In the genomic region with DNA sequence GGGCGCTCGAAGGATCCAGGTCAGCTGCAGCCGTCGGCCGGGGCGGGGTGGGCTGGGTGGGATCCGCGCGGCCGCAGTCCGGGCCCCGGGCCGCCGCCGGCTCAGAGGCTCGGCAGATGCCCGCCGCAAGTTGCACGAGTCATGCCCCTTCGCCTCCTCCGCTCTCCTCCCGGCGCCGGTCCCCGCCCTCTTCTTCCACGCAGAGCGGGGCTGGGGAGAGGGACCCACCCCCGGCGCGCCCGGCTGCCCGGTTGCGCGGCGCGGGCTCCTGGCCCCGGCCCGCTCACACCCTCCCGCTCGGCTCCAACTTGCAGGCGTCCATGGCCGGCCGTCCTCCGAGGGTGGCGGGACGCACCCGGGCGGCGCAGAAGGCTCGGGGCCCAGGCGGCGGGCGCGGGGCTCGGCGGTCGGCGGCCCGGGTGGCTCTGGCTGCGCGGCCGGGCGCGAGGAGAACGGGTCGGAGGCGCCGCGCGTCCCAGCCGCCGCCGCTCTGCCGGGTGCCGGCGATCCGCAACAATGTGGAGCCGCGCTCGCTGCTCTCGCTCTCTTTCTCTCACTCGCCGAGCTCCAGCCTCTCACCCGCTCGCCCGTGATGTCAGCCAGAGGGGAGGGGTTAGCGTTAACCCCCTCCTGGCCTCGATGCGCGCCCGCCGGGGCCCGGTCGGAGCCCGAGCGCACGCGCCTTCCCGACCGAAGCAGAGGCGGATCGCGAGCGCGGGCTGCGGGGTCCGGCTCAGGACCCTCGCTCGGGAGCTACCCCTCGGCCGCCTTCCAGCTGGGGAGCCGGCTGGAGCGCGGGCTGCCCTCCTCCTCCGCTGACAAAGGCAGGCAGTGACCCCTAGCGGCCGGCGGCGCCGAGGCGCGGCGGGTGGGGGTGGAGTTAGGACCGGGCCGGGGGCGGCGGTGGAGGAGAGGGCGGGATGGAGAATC, we compare ENCODE assay signal across 1 cellular context.
TF ChIP-seq lines count a peak whose summit lies in the region.

A gene with protein sequence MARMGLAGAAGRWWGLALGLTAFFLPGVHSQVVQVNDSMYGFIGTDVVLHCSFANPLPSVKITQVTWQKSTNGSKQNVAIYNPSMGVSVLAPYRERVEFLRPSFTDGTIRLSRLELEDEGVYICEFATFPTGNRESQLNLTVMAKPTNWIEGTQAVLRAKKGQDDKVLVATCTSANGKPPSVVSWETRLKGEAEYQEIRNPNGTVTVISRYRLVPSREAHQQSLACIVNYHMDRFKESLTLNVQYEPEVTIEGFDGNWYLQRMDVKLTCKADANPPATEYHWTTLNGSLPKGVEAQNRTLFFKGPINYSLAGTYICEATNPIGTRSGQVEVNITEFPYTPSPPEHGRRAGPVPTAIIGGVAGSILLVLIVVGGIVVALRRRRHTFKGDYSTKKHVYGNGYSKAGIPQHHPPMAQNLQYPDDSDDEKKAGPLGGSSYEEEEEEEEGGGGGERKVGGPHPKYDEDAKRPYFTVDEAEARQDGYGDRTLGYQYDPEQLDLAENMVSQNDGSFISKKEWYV (minus strand): TSS at position 550 of the 930 bp plus-strand sequence. CDS start 647 bp downstream, outside the sequence.

TF ChIP-seq in Ishikawa, 13 proteins besides CTCF, POLR2A, EP300 and RAD21 (continued from another document):
- TF ChIP-seq, protein P1, sequence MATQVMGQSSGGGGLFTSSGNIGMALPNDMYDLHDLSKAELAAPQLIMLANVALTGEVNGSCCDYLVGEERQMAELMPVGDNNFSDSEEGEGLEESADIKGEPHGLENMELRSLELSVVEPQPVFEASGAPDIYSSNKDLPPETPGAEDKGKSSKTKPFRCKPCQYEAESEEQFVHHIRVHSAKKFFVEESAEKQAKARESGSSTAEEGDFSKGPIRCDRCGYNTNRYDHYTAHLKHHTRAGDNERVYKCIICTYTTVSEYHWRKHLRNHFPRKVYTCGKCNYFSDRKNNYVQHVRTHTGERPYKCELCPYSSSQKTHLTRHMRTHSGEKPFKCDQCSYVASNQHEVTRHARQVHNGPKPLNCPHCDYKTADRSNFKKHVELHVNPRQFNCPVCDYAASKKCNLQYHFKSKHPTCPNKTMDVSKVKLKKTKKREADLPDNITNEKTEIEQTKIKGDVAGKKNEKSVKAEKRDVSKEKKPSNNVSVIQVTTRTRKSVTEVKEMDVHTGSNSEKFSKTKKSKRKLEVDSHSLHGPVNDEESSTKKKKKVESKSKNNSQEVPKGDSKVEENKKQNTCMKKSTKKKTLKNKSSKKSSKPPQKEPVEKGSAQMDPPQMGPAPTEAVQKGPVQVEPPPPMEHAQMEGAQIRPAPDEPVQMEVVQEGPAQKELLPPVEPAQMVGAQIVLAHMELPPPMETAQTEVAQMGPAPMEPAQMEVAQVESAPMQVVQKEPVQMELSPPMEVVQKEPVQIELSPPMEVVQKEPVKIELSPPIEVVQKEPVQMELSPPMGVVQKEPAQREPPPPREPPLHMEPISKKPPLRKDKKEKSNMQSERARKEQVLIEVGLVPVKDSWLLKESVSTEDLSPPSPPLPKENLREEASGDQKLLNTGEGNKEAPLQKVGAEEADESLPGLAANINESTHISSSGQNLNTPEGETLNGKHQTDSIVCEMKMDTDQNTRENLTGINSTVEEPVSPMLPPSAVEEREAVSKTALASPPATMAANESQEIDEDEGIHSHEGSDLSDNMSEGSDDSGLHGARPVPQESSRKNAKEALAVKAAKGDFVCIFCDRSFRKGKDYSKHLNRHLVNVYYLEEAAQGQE (IDR thresholded peaks at IDR 0.05; ENCODE audit: low read depth): no peak
- TF ChIP-seq CREB1 (IDR thresholded peaks at IDR 0.05; ENCODE audit: low read depth) (peak; percentile 46; the same call in 1 of the 2 replicates), NFIC (IDR thresholded peaks at IDR 0.05) (no peak), YY1 (IDR thresholded peaks at IDR 0.05; ENCODE audit: low read depth) (no peak), ZBTB7A (IDR thresholded peaks at IDR 0.05; ENCODE audit: low read depth) (no peak; the same call in none of the 2 replicates)
